ENCODE assay signal across 14 cellular contexts in the genomic region with DNA sequence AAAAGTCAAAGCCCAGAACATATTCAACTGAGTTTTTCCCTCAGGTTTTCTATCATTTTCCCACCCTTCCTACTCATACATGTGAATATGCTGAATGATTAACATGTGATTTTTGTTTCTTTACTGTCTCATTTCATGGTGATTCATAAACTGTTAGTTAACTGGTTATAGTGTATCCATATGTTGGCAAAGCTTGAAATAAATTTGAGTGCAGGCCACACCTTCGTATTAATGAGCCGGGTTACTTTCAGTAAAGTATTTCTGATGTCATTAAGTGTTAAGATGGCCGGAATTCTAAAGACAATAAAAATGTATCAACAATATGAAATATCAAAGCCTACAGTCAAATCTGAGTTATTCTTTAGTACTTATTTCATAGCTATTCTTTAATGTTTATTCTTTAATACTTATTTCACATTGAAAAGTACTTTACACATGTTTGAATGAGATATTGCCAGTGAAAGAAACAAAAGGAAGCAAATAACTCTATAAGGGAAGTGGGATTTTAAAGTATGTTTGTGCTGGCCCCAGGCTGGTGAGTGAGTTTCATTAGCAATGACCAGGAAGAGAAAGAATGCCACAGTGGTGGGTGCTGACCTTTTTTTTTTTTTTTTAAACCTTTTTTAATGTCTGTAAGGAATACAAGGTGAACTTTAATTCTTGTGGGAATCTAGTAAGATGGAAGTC.
DNase-seq lines count a peak whose midpoint lies in the region; ATAC-seq and TF ChIP-seq lines count a peak whose summit lies in the region.
"Had no signal": no experiment of that assay in that cellular context is flagged by ENCODE, and none has a peak within 500 bp of the region (broad histone marks: within the 10 kb centered on the region; RNA-seq: fewer than 3 reads in every experiment).

No MANE protein-coding gene starts in this region.

- no peak overlapping the region for H3K27ac ChIP-seq in H9 (ENCODE audit: insufficient read length, low read depth, low read length)
- peak overlapping the region; percentile 95 for H3K27ac ChIP-seq in hepatocyte
- H3K27ac ChIP-seq in skin epidermis, result peak overlapping the region in 18 of 21 experiments; percentile 1 to 80 (median 58)

- no peak overlapping the region for H2BK12ac ChIP-seq in H9 (ENCODE audit: insufficient read length, low read depth, low read length)

- H3K18ac ChIP-seq in H9 (ENCODE audit: insufficient read length, low read depth, low read length), result no peak overlapping the region

- no peak overlapping the region for H2BK5ac ChIP-seq in H9 (ENCODE audit: insufficient read length, low read length)

- peaks cover 35% of the 10 kb centered on the region; the same call in 1 of the 2 replicates for H3K79me2 ChIP-seq in H9 (ENCODE audit: insufficient read depth, low read length)
- peaks cover 94% of the 10 kb centered on the region for H3K79me2 ChIP-seq in hepatocyte

- H3K27me3 Mint-ChIP-seq in H9 (ENCODE audit: low read depth) (no peaks in the 10 kb centered on the region), WTC11 (ENCODE audit: low read depth) (no peaks in the 10 kb centered on the region)

- H2BK20ac ChIP-seq in H9 (ENCODE audit: low read depth, low read length, poor library complexity, severe bottlenecking), result no peak overlapping the region

- H3K9me3 Mint-ChIP-seq in H9 (no peaks in the 10 kb centered on the region), WTC11 (no peaks in the 10 kb centered on the region)
- H3K9me3 Mint-ChIP-seq: activated T-helper 1 cell treated with anti-CD3 and anti-CD28 coated beads, Interleukin-12 subunit alpha, Interleukin-12 subunit beta, Interleukin-2, Interleukin-4 antibody, amounts not matched to agents 30 ng/mL and 10 ng/mL and 1 ng/mL, durations not matched to agents 14 hours and 24 hours and 36 hours had no signal

- no peak overlapping the region for H3K23ac ChIP-seq in H9 (ENCODE audit: insufficient read length, low read depth, low read length)

- no peak overlapping the region for H3K56ac ChIP-seq in H9 (ENCODE audit: insufficient read length, low read depth, low read length)

- ATAC-seq in WTC11, result no peak
- ATAC-seq: stimulated activated naive CD8-positive, alpha-beta T cell treated with anti-CD3 and anti-CD28 coated beads, Interleukin-15, Interleukin-2, amounts not matched to agents 100 U/mL and 50 U/mL, for 24 hours had no signal

- CTCF ChIA-PET in WTC11 (lab: Charles Lee), result interaction anchor here (1.2 to 1.9 kb wide), 2 partner anchors 21 to 27 kb away, joined by 3 to 10 read pairs; no protein-coding TSS in a partner anchor

- H3K9me3 ChIP-seq in H9 (ENCODE audit: control insufficient read depth, low read depth, low read length) (no peaks in the 10 kb centered on the region), hepatocyte (ENCODE audit: low read depth) (no peaks in the 10 kb centered on the region)

- no peaks in the 10 kb centered on the region for H3K9me2 ChIP-seq in hepatocyte (replicated peaks; ENCODE audit: insufficient read depth)

- H4K8ac ChIP-seq in H9 (replicated peaks; ENCODE audit: insufficient read length, low read depth, low read length), result no peak overlapping the region

- no peak overlapping the region for H3K4me3 Mint-ChIP-seq in H9
- H3K4me3 Mint-ChIP-seq in WTC11, result no peak overlapping the region
- H3K4me3 Mint-ChIP-seq: activated T-helper 1 cell treated with anti-CD3 and anti-CD28 coated beads, Interleukin-12 subunit alpha, Interleukin-12 subunit beta, Interleukin-2, Interleukin-4 antibody, amounts not matched to agents 30 ng/mL and 10 ng/mL and 1 ng/mL, durations not matched to agents 14 hours and 24 hours and 36 hours had no signal

- H2AK5ac ChIP-seq in H9 (ENCODE audit: insufficient read length, low read length), result no peak overlapping the region

- H3K4me1 ChIP-seq in H9 (ENCODE audit: insufficient read depth, low read length) (peaks cover 10% of the 10 kb centered on the region; the same call in 1 of the 2 replicates), hepatocyte (ENCODE audit: insufficient read depth) (peaks cover 28% of the 10 kb centered on the region)

- peaks cover 64 to 78% of the 10 kb centered on the region in 2 experiments for H3K4me1 Mint-ChIP-seq in H9
- peaks cover 81% of the 10 kb centered on the region for H3K4me1 Mint-ChIP-seq in WTC11

- peak overlapping the region; percentile 57 to 75 (median 57); a peak in 6 of 7 replicates for H3K27ac Mint-ChIP-seq in H9
- H3K27ac Mint-ChIP-seq in WTC11, result peak overlapping the region; percentile 93
- H3K27ac Mint-ChIP-seq: activated T-helper 1 cell treated with anti-CD3 and anti-CD28 coated beads, Interleukin-12 subunit alpha, Interleukin-12 subunit beta, Interleukin-2, Interleukin-4 antibody, amounts not matched to agents 30 ng/mL and 10 ng/mL and 1 ng/mL, durations not matched to agents 14 hours and 24 hours and 36 hours had no signal

- H4K5ac ChIP-seq in H9 (ENCODE audit: insufficient read length, low read depth, low read length), result no peak overlapping the region

- H3K4me2 ChIP-seq in H9 (ENCODE audit: insufficient read depth, insufficient read length, low read length), result no peak overlapping the region
- peak overlapping the region; percentile 68 for H3K4me2 ChIP-seq in hepatocyte

- H2AFZ ChIP-seq in H9 (ENCODE audit: low read length) (no peak overlapping the region), hepatocyte (no peak overlapping the region)

- no peak overlapping the region for H3T11ph ChIP-seq in H9 (ENCODE audit: low read length)

- POLR2A ChIA-PET in WTC11 (lab: Charles Lee), result no interaction called here

- no CpG with 5 or more reads among the region's 3 CpGs for WGBS in H9 (ENCODE audit: extremely low coverage, insufficient read length, low lambda C conversion rate)
- WGBS in hepatocyte (ENCODE audit: low lambda C conversion rate, missing lambda C conversion rate), result 63% methylated on average over 3 of the region's 3 CpGs

- H3K9ac ChIP-seq in H9 (ENCODE audit: extremely low read depth, insufficient read length, low read length), result no peak overlapping the region

- H3K14ac ChIP-seq in H9 (ENCODE audit: insufficient read depth, low read length), result no peak overlapping the region

- DNase-seq in H9 (no peak), WTC11 (ENCODE audit: low spot score) (no peak), hepatocyte (ENCODE audit: low spot score) (no peak), NCI-H345 treated with DMSO at 0.1 percent for 48 hours (lab: John Stamatoyannopoulos, UW; ENCODE audit: unreplicated experiment) (no peak), H7 (no peak), NCI-H82 (lab: John Stamatoyannopoulos, UW) (no peak), NCI-H774 (lab: John Stamatoyannopoulos, UW) (no peak)
- DNase-seq: DMS79 treated with DMSO at 0.1 percent for 48 hours; KBM-7; NCI-H526; stimulated activated CD4-positive, alpha-beta T cell treated with anti-CD3 and anti-CD28 coated beads, Interleukin-12 subunit alpha, Interleukin-12 subunit beta, amount 100 ng/mL, for 4 hours; stimulated activated naive CD8-positive, alpha-beta T cell treated with anti-CD3 and anti-CD28 coated beads, Interleukin-15, Interleukin-2, amounts not matched to agents 100 U/mL and 50 U/mL, for 24 hours had no signal

- H4K91ac ChIP-seq in H9 (ENCODE audit: insufficient read length, low read depth, low read length), result no peak overlapping the region

- no peaks in the 10 kb centered on the region for H3K79me1 ChIP-seq in H9 (ENCODE audit: insufficient read depth, low read depth, low read length, poor library complexity, severe bottlenecking)

- TF ChIP-seq CTCF in H9 (conservative IDR thresholded peaks at IDR 0.05) (no peak), WTC11 (IDR thresholded peaks at IDR 0.05) (no peak), hepatocyte (IDR thresholded peaks at IDR 0.05; ENCODE audit: poor library complexity) (no peak)

- H3K23me2 ChIP-seq in H9 (ENCODE audit: insufficient read length, low read depth, low read length, poor library complexity, severe bottlenecking), result no peaks in the 10 kb centered on the region

- no peak overlapping the region for H2BK15ac ChIP-seq in H9 (ENCODE audit: low read depth, low read length)

- H3K27me3 ChIP-seq in H9 (ENCODE audit: insufficient read depth, low read length), result no peaks in the 10 kb centered on the region
- H3K27me3 ChIP-seq in hepatocyte, result no peaks in the 10 kb centered on the region
- H3K27me3 ChIP-seq in H7 (ENCODE audit: control insufficient read depth, insufficient read depth, low read length), result no peaks in the 10 kb centered on the region

- no peaks in the 10 kb centered on the region for H4K20me1 ChIP-seq in H9 (ENCODE audit: control insufficient read depth, insufficient read depth, insufficient read length)
- H4K20me1 ChIP-seq in hepatocyte (ENCODE audit: insufficient read depth, poor library complexity, severe bottlenecking), result peaks cover 12% of the 10 kb centered on the region

- H3K4ac ChIP-seq in H9 (ENCODE audit: low read depth, low read length), result no peak overlapping the region

- no peaks in the 10 kb centered on the region for H3K36me3 ChIP-seq in hepatocyte (replicated peaks; ENCODE audit: insufficient read depth, low read depth)
- H3K36me3 ChIP-seq in H7 (replicated peaks; ENCODE audit: control insufficient read depth, insufficient read depth, low read length), result no peaks in the 10 kb centered on the region

- no peaks in the 10 kb centered on the region for H3K36me3 Mint-ChIP-seq in H9 (ENCODE audit: insufficient read depth in 1 of 3, low read depth in 3 of 3)
- H3K36me3 Mint-ChIP-seq in WTC11, result no peaks in the 10 kb centered on the region

- H3K4me3 ChIP-seq in hepatocyte (peak overlapping the region; percentile 35), skin epidermis (peak overlapping the region in 2 of 7 experiments; percentile 33 to 41), H7 (ENCODE audit: insufficient read depth, low read depth, low read length) (no peak overlapping the region)

- H2BK120ac ChIP-seq in H9 (ENCODE audit: low read depth, low read length, poor library complexity, severe bottlenecking), result no peak overlapping the region

TF ChIP-seq in WTC11, 78 proteins besides CTCF, POLR2A, EP300 and RAD21 (continues in another document):
- no peak for TF ChIP-seq RELA (CRISPR knock-in tag; IDR thresholded peaks at IDR 0.05; ENCODE audit: borderline replicate concordance)
